In genomic region chr6:135780326-135780725, GRCh38 we compare ENCODE assay signal across 29 cellular contexts.
"Had no signal": no experiment of that assay in that cellular context is flagged by ENCODE, and none has a peak within 500 bp of the region (broad histone marks: within the 10 kb centered on the region; RNA-seq: fewer than 3 reads in every experiment).

No MANE protein-coding gene starts in this region.

- H3K4me1 ChIP-seq: stomach, suprapubic skin, testis, thyroid gland, tibial artery, tibial nerve, transverse colon, upper lobe of left lung, upper lobe of right lung, uterus, vagina had no signal

- H3K36me3 ChIP-seq: stomach, suprapubic skin, thoracic aorta, thyroid gland, tibial artery, tibial nerve, transverse colon, upper lobe of left lung, upper lobe of right lung, uterus, vagina had no signal

- H3K9me3 Mint-ChIP-seq: stimulated activated effector memory CD8-positive, alpha-beta T cell treated with anti-CD3 and anti-CD28 coated beads, Interleukin-12 subunit alpha, Interleukin-12 subunit beta, amount 100 ng/mL, for 72 hours; stimulated activated memory B cell treated with anti-CD40 and anti-IgM and Interleukin-4, amounts not matched to agents 10 μg/mL and 1 μg/mL and 100 μg/mL, for 72 hours; stimulated activated naive B cell treated with anti-CD40 and anti-IgM and Interleukin-4, amounts not matched to agents 10 μg/mL and 1 μg/mL and 100 μg/mL, for 72 hours; stimulated activated naive CD8-positive, alpha-beta T cell treated with anti-CD3 and anti-CD28 coated beads, Interleukin-15, Interleukin-2, amounts not matched to agents 100 ng/mL and 50 ng/mL, for 24 hours; type B pancreatic cell had no signal

- H3K4me3 Mint-ChIP-seq: stimulated activated effector memory CD8-positive, alpha-beta T cell treated with anti-CD3 and anti-CD28 coated beads, Interleukin-12 subunit alpha, Interleukin-12 subunit beta, amount 100 ng/mL, for 72 hours; stimulated activated memory B cell treated with anti-CD40 and anti-IgM and Interleukin-4, amounts not matched to agents 10 μg/mL and 1 μg/mL and 100 μg/mL, for 72 hours; stimulated activated naive B cell treated with anti-CD40 and anti-IgM and Interleukin-4, amounts not matched to agents 10 μg/mL and 1 μg/mL and 100 μg/mL, for 72 hours; stimulated activated naive CD8-positive, alpha-beta T cell treated with anti-CD3 and anti-CD28 coated beads, Interleukin-15, amount 100 ng/mL, for 72 hours; stimulated activated naive CD8-positive, alpha-beta T cell treated with anti-CD3 and anti-CD28 coated beads, Interleukin-15, Interleukin-2, amounts not matched to agents 100 ng/mL and 50 ng/mL, for 24 hours; type B pancreatic cell had no signal

- H3K27me3 Mint-ChIP-seq: stimulated activated naive CD8-positive, alpha-beta T cell treated with anti-CD3 and anti-CD28 coated beads, Interleukin-15, amount 100 ng/mL, for 72 hours had no signal

- H3K9me3 ChIP-seq: stomach, suprapubic skin, testis, thoracic aorta, thyroid gland, tibial artery, tibial nerve, transverse colon, upper lobe of left lung, upper lobe of right lung, uterus, vagina had no signal

- H3K36me3 Mint-ChIP-seq: stimulated activated effector memory CD8-positive, alpha-beta T cell treated with anti-CD3 and anti-CD28 coated beads, Interleukin-12 subunit alpha, Interleukin-12 subunit beta, amount 100 ng/mL, for 72 hours; stimulated activated memory B cell treated with anti-CD40 and anti-IgM and Interleukin-4, amounts not matched to agents 10 μg/mL and 1 μg/mL and 100 μg/mL, for 72 hours; stimulated activated naive B cell treated with anti-CD40 and anti-IgM and Interleukin-4, amounts not matched to agents 10 μg/mL and 1 μg/mL and 100 μg/mL, for 72 hours; type B pancreatic cell had no signal

- H3K27me3 ChIP-seq: stomach, suprapubic skin, testis, thyroid gland, tibial artery, tibial nerve, transverse colon, upper lobe of left lung, upper lobe of right lung, uterus, vagina had no signal

- ATAC-seq: stimulated activated effector memory CD8-positive, alpha-beta T cell treated with anti-CD3 and anti-CD28 coated beads, Interleukin-12 subunit alpha, Interleukin-12 subunit beta, amount 100 ng/mL, for 72 hours; stimulated activated memory B cell treated with anti-CD40 and anti-IgM and Interleukin-4, amounts not matched to agents 10 μg/mL and 1 μg/mL and 100 μg/mL, for 72 hours; stimulated activated naive B cell treated with anti-CD40 and anti-IgM and Interleukin-4, amounts not matched to agents 10 μg/mL and 1 μg/mL and 100 μg/mL, for 72 hours; stimulated activated naive CD8-positive, alpha-beta T cell treated with anti-CD3 and anti-CD28 coated beads, Interleukin-15, amount 100 ng/mL, for 72 hours; stimulated activated naive CD8-positive, alpha-beta T cell treated with anti-CD3 and anti-CD28 coated beads, Interleukin-15, Interleukin-2, amounts not matched to agents 100 U/mL and 50 U/mL, for 24 hours; upper lobe of right lung had no signal

- FAIRE-seq: urothelium cell line had no signal

- DNase-seq: stimulated activated CD4-positive, alpha-beta T cell treated with anti-CD3 and anti-CD28 coated beads, Interleukin-2, amount 100 ng/mL, for 48 hours; stimulated activated CD4-positive, alpha-beta T cell treated with anti-CD3 and anti-CD28 coated beads, Interleukin-4, amount 100 ng/mL, for 1 hour; stimulated activated CD4-positive, alpha-beta T cell treated with anti-CD3 and anti-CD28 coated beads, Interleukin-4, amount 100 ng/mL, for 24 hours; stimulated activated CD4-positive, alpha-beta T cell treated with anti-CD3 and anti-CD28 coated beads, Interleukin-4, amount 100 ng/mL, for 4 hours; stimulated activated CD8-positive, alpha-beta memory T cell treated with anti-CD3 and anti-CD28 coated beads, Interleukin-4, amount 100 ng/mL, for 48 hours; stimulated activated naive B cell treated with anti-CD40 and anti-IgM and Interleukin-4, amounts not matched to agents 10 μg/mL and 1 μg/mL and 100 μg/mL, for 72 hours; stimulated activated naive CD4-positive, alpha-beta T cell; stimulated activated naive CD4-positive, alpha-beta T cell treated with Interleukin-2 at 50 U/mL for 16 hours; stimulated activated naive CD8-positive, alpha-beta T cell treated with anti-CD3 and anti-CD28 coated beads, Interleukin-15, amount 100 ng/mL, for 72 hours; stimulated activated naive CD8-positive, alpha-beta T cell treated with anti-CD3 and anti-CD28 coated beads, Interleukin-15, Interleukin-2, amounts not matched to agents 100 U/mL and 50 U/mL, for 24 hours; stomach; substantia nigra; testis; thyroid gland; tibial artery; transverse colon; trophoblast cell; upper lobe of left lung; upper lobe of right lung; uterus had no signal

- H3K27ac ChIP-seq: stomach, suprapubic skin, testis, thoracic aorta, thyroid gland, tibial artery, tibial nerve, transverse colon, upper lobe of left lung, upper lobe of right lung, uterus, vagina had no signal

- H3K27ac Mint-ChIP-seq: stimulated activated effector memory CD8-positive, alpha-beta T cell treated with anti-CD3 and anti-CD28 coated beads, Interleukin-12 subunit alpha, Interleukin-12 subunit beta, amount 100 ng/mL, for 72 hours; stimulated activated memory B cell treated with anti-CD40 and anti-IgM and Interleukin-4, amounts not matched to agents 10 μg/mL and 1 μg/mL and 100 μg/mL, for 72 hours; stimulated activated naive B cell treated with anti-CD40 and anti-IgM and Interleukin-4, amounts not matched to agents 10 μg/mL and 1 μg/mL and 100 μg/mL, for 72 hours; stimulated activated naive CD8-positive, alpha-beta T cell treated with anti-CD3 and anti-CD28 coated beads, Interleukin-15, Interleukin-2, amounts not matched to agents 100 ng/mL and 50 ng/mL, for 24 hours; type B pancreatic cell had no signal

- H3K4me3 ChIP-seq: stomach, suprapubic skin, testis, thoracic aorta, thyroid gland, tibial artery, tibial nerve, transverse colon, upper lobe of left lung, upper lobe of right lung, uterus, vagina had no signal
